Comparison of ENCODE assay signal across 14 cellular contexts in the genomic region with DNA sequence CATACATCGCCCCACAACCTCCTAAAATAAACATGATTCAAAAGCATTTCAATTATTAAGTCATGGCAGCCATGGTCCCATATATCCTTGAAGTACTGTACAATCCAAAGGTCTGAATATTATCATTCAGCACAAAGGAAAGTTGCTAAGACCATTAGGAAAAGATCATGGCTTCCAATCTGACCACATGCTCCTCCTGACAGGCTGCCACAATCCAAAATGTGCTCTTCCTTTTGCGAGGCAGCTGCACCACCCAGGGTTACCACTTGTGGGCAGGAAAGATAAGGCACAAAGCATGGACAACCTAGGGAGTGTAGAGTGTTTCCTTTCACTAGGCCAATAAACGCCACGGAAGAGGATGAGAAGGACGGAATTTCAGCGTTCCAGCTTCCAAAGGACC. TPM values are rescaled to one million over a fixed set of nuclear protein-coding genes. Genes with fewer than 3 reads are reported as not detected.
A peak's percentile ranks its signal among the peaks of the same experiment; 100 is the strongest.
DNase-seq lines count a peak whose midpoint lies in the region; ATAC-seq and TF ChIP-seq lines count a peak whose summit lies in the region.
"Had no signal": no experiment of that assay in that cellular context is flagged by ENCODE, and none has a peak within 500 bp of the region (broad histone marks: within the 10 kb centered on the region; RNA-seq: fewer than 3 reads in every experiment).

No MANE protein-coding gene starts in this region.

- H2AFZ ChIP-seq in HCT116 (ENCODE audit: low read depth, low read length, poor library complexity, severe bottlenecking), result no peak overlapping the region

- peaks cover 0 to 3% of the 10 kb centered on the region in 2 experiments; a peak in 2 of 4 replicates for H3K36me3 ChIP-seq in HCT116 (ENCODE audit: control insufficient read depth in 1 of 2, insufficient read depth in 2 of 2, low read length in 2 of 2)
- peaks cover 14% of the 10 kb centered on the region for H3K36me3 ChIP-seq in suprapubic skin

- peaks cover 13% of the 10 kb centered on the region for H3K79me2 ChIP-seq in HCT116 (ENCODE audit: insufficient read depth, low read length)

- CTCF ChIA-PET in HCT116 (lab: Charles Lee), result interaction anchor here (1.4 kb wide), 1 partner anchor 316 kb away, joined by 5 read pairs; no protein-coding TSS in a partner anchor

- H3K4me3 ChIP-seq in HCT116 (replicated peaks in 1 of 2; ENCODE audit: low read depth in 1 of 2, low read length in 2 of 2) (no peak overlapping the region), suprapubic skin (no peak overlapping the region)
- H3K4me3 ChIP-seq: mucosa of descending colon had no signal

- DNase-seq in D341Med (ENCODE audit: low spot score), result peak; percentile 52
- no peak for DNase-seq in HCT116 (ENCODE audit: low read depth, low spot score)
- peak; percentile 67 for DNase-seq in islet precursor cell
- no peak for DNase-seq in SKM-1 treated with dmso at 0.1 percent for 144 hours (lab: John Stamatoyannopoulos, UW; ENCODE audit: unreplicated experiment)
- DNase-seq in suprapubic skin (ENCODE audit: low spot score in 2 of 2), result no peak
- no peak for DNase-seq in Right ventricle myocardium inferior (ENCODE audit: missing footprints)
- DNase-seq: activated naive CD4-positive, alpha-beta T cell treated with anti-CD3 and anti-CD28 coated beads for 36 hours; GDM1; mucosa of descending colon; stimulated activated CD4-positive, alpha-beta T cell treated with anti-CD3 and anti-CD28 coated beads, Interleukin-12 subunit alpha, Interleukin-12 subunit beta, amount 100 ng/mL, for 4 hours; stimulated activated naive CD4-positive, alpha-beta T cell treated with Interleukin-2 at 50 U/mL for 16 hours had no signal

- TF ChIP-seq CTCF in HCT116 (IDR thresholded peaks at IDR 0.05 in 2 of 3, conservative IDR thresholded peaks at IDR 0.05 in 1 of 3; ENCODE audit: borderline replicate concordance in 1 of 3, insufficient read depth in 1 of 3, low read depth in 2 of 3, low read length in 2 of 3) (peak; percentile 17 to 57 (median 51); a peak in 4 of 6 replicates), suprapubic skin (IDR thresholded peaks at IDR 0.05) (no peak)

- H3K4me1 ChIP-seq in HCT116 (ENCODE audit: control insufficient read depth in 1 of 2, insufficient read depth in 2 of 2, low read length in 2 of 2), result peaks cover 2 to 10% of the 10 kb centered on the region in 2 experiments; a peak in 3 of 4 replicates
- H3K4me1 ChIP-seq in suprapubic skin, result peaks cover 10% of the 10 kb centered on the region

- TF ChIP-seq EP300 in suprapubic skin (IDR thresholded peaks at IDR 0.05), result no peak

- peak; percentile 41 for TF ChIP-seq RAD21 in HCT116 (IDR thresholded peaks at IDR 0.05; ENCODE audit: low read depth)

- no peaks in the 10 kb centered on the region for H3K9me2 ChIP-seq in HCT116 (ENCODE audit: insufficient read depth)

- no peak overlapping the region for H3K9ac ChIP-seq in HCT116 (ENCODE audit: low read length)

- TF ChIP-seq POLR2A in HCT116 (IDR thresholded peaks at IDR 0.05; ENCODE audit: borderline replicate concordance, extremely low read depth, insufficient read depth, insufficient read length), result no peak
- TF ChIP-seq POLR2A in suprapubic skin (IDR thresholded peaks at IDR 0.05), result no peak
- TF ChIP-seq POLR2A in GM18505 (IDR thresholded peaks at IDR 0.05; ENCODE audit: borderline replicate concordance, extremely low read depth, insufficient read depth, insufficient read length), result no peak

- RAD21 ChIA-PET in HCT116 (lab: Charles Lee; ENCODE audit: low non-redundant PET in 1 of 2, low total read pairs in 2 of 2, uncharacterized antibody in 2 of 2, unreplicated experiment in 2 of 2), result no interaction called here

- no peaks in the 10 kb centered on the region for H3K9me3 ChIP-seq in HCT116 (ENCODE audit: control insufficient read depth in 1 of 2, insufficient read depth in 1 of 2, low read depth in 1 of 2, low read length in 2 of 2)
- no peaks in the 10 kb centered on the region for H3K9me3 ChIP-seq in suprapubic skin
- H3K9me3 ChIP-seq: mucosa of descending colon had no signal

- 76% methylated on average over 6 of the region's 6 CpGs for WGBS in suprapubic skin

- peak; percentile 74 for ATAC-seq in HCT116
- 0 out of 3 replicates have a peak, but pooled peaks have one; percentile 34 for ATAC-seq in SK-N-SH treated with all-trans-retinoic acid at 6 μM for 48 hours
- no peak for ATAC-seq in Right ventricle myocardium inferior
- no peak for ATAC-seq in GM18505 (IDR thresholded peaks at IDR 0.05; ENCODE audit: unreplicated experiment)
- ATAC-seq: activated CD4-positive, CD25-positive, alpha-beta regulatory T cell treated with anti-CD3 and anti-CD28 coated beads, Interleukin-2, amount 50 U/mL, for 24 hours; mucosa of descending colon had no signal

- POLR2A ChIA-PET in HCT116 (lab: Charles Lee), result no interaction called here

- intact Hi-C loops in HCT116 (cut with micrococcal nuclease), result no loop called here
- intact Hi-C loops in Right ventricle myocardium inferior (cut with DNase I), result loop anchor here (10.0 kb wide), 2 partner anchors 218 to 318 kb away; a partner anchor contains a TSS

- H3K27ac ChIP-seq in HCT116 (ENCODE audit: low read depth, low read length) (no peak overlapping the region), suprapubic skin (no peak overlapping the region)

- H3K4me2 ChIP-seq in HCT116 (ENCODE audit: low read length), result no peak overlapping the region

- no TSS peak for BruUV-seq in HCT116 (replicated peaks; lab: Mats Ljungman, UMichigan)

- H4K20me1 ChIP-seq in HCT116 (ENCODE audit: insufficient read depth), result no peaks in the 10 kb centered on the region

- H3K27me3 ChIP-seq in HCT116 (ENCODE audit: insufficient read depth, low read length) (no peaks in the 10 kb centered on the region), suprapubic skin (no peaks in the 10 kb centered on the region)

TF ChIP-seq in HCT116, 20 proteins besides CTCF, POLR2A, EP300 and RAD21:
- TF ChIP-seq, protein P1, sequence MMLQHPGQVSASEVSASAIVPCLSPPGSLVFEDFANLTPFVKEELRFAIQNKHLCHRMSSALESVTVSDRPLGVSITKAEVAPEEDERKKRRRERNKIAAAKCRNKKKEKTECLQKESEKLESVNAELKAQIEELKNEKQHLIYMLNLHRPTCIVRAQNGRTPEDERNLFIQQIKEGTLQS (IDR thresholded peaks at IDR 0.05), result no peak
- TF ChIP-seq, protein P2, sequence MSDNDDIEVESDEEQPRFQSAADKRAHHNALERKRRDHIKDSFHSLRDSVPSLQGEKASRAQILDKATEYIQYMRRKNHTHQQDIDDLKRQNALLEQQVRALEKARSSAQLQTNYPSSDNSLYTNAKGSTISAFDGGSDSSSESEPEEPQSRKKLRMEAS (IDR thresholded peaks at IDR 0.05), result peak; percentile 40; the same call in 1 of the 2 replicates
TF ChIP-seq in HCT116: peak in this region for 1.

TF ChIP-seq in SK-N-SH treated with all-trans-retinoic acid at 6 μM for 48 hours, 23 proteins besides CTCF, POLR2A, EP300 and RAD21:
- TF ChIP-seq, protein P3, sequence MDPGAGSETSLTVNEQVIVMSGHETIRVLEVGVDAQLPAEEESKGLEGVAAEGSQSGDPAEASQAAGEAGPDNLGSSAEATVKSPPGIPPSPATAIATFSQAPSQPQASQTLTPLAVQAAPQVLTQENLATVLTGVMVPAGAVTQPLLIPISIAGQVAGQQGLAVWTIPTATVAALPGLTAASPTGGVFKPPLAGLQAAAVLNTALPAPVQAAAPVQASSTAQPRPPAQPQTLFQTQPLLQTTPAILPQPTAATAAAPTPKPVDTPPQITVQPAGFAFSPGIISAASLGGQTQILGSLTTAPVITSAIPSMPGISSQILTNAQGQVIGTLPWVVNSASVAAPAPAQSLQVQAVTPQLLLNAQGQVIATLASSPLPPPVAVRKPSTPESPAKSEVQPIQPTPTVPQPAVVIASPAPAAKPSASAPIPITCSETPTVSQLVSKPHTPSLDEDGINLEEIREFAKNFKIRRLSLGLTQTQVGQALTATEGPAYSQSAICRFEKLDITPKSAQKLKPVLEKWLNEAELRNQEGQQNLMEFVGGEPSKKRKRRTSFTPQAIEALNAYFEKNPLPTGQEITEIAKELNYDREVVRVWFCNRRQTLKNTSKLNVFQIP (CRISPR knock-in tag; IDR thresholded peaks at IDR 0.05; ENCODE audit: borderline replicate concordance, low read depth), result no peak
- TF ChIP-seq BACH2 (CRISPR knock-in tag; IDR thresholded peaks at IDR 0.05; ENCODE audit: borderline replicate concordance), result no peak
- TF ChIP-seq, protein P4, sequence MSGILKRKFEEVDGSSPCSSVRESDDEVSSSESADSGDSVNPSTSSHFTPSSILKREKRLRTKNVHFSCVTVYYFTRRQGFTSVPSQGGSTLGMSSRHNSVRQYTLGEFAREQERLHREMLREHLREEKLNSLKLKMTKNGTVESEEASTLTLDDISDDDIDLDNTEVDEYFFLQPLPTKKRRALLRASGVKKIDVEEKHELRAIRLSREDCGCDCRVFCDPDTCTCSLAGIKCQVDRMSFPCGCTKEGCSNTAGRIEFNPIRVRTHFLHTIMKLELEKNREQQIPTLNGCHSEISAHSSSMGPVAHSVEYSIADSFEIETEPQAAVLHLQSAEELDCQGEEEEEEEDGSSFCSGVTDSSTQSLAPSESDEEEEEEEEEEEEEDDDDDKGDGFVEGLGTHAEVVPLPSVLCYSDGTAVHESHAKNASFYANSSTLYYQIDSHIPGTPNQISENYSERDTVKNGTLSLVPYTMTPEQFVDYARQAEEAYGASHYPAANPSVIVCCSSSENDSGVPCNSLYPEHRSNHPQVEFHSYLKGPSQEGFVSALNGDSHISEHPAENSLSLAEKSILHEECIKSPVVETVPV (CRISPR knock-in tag; IDR thresholded peaks at IDR 0.05), result no peak

RNA-seq across cellular contexts. Expression of a gene that starts 5.4 kb away (rescaled TPM):
- total RNA-seq in HCT116 (2021; ENCODE audit: unreplicated experiment) (62.9 TPM), suprapubic skin (10 to 100 TPM; 18.9 to 44.0 (median 28.1) TPM), Right ventricle myocardium inferior (88.4 TPM)
- 35.4 and 56.8 TPM in 2 replicates for polyA plus RNA-seq in HCT116 (2012)

RNA-seq across cellular contexts. Expression of a gene that starts 36.3 kb away (rescaled TPM):
- total RNA-seq in HCT116 (2021; ENCODE audit: unreplicated experiment) (132 TPM), suprapubic skin (10 to 100 TPM; 65.2 to 96.6 (median 79.2) TPM), Right ventricle myocardium inferior (59.3 TPM)
- 19.3 and 29.0 TPM in 2 replicates for polyA plus RNA-seq in HCT116 (2012)

RNA-seq across cellular contexts. Expression of a gene that starts 56.1 kb away (rescaled TPM):
- 445 TPM for total RNA-seq in HCT116 (2021; ENCODE audit: unreplicated experiment)
- 397 and 466 TPM in 2 replicates for polyA plus RNA-seq in HCT116 (2012)
- total RNA-seq in suprapubic skin, result 10 to 100 TPM; 15.5 to 28.1 (median 17.5) TPM
- 24.2 TPM for total RNA-seq in Right ventricle myocardium inferior

Comparison
In these comparisons a context has a peak if more than half of its experiments do, and no peak if none do; other contexts are left out.
1. DNase-seq: peak in D341Med (single experiment) and islet precursor cell (single experiment); none in HCT116 (single experiment), SKM-1 treated with dmso at 0.1 percent for 144 hours (single experiment), suprapubic skin (0 of 2) and Right ventricle myocardium inferior (single experiment).
2. ATAC-seq: peak in HCT116 (single experiment) and SK-N-SH treated with all-trans-retinoic acid at 6 μM for 48 hours (single experiment); none in Right ventricle myocardium inferior (single experiment) and GM18505 (single experiment).
3. CTCF ChIP-seq: peak in HCT116 (3 of 3); none in suprapubic skin (0 of 2).
4. RNA of a gene that starts 56.1 kb away (total RNA-seq): 445 TPM in HCT116 (single experiment); 24.2 TPM in Right ventricle myocardium inferior (single experiment) and 15.5 to 28.1 TPM in suprapubic skin; every median in the first group is over 10 times any median in the second.